ENCODE assay signal across 8 cellular contexts in genomic region chr16:72787519-72788268, GRCh38.
DNase-seq lines count a peak whose midpoint lies in the region; ATAC-seq, FAIRE-seq and TF ChIP-seq lines count a peak whose summit lies in the region.

No MANE protein-coding gene starts in this region.

- CTCF ChIA-PET in A673 (lab: Charles Lee): interaction anchor here (0.7 kb wide), 1 partner anchor 385 kb away, joined by 5 read pairs; no protein-coding TSS in a partner anchor

- no TSS peak for BruUV-seq in A673 (replicated peaks; lab: Mats Ljungman, UMichigan)

- H3K27me3 ChIP-seq in A673 (replicated peaks; ENCODE audit: insufficient read depth, low read depth, low read length, poor library complexity) (no peaks in the 10 kb centered on the region), iPS-15b (ENCODE audit: control insufficient read depth, insufficient read depth, low read length) (no peaks in the 10 kb centered on the region), small intestine (ENCODE audit: control insufficient read depth in 2 of 2, insufficient read depth in 2 of 2, low read length in 2 of 2) (no peaks in the 10 kb centered on the region)

- H3K9me3 ChIP-seq in A673 (ENCODE audit: low read depth, low read length, poor library complexity, severe bottlenecking) (no peaks in the 10 kb centered on the region), iPS-15b (ENCODE audit: control insufficient read depth, insufficient read depth, low read length) (no peaks in the 10 kb centered on the region), small intestine (ENCODE audit: control insufficient read depth, low read depth) (no peaks in the 10 kb centered on the region)

- no peak for FAIRE-seq in small intestine (lab: Jason Lieb, UNC)

- peaks cover 4% of the 10 kb centered on the region for H3K4me1 ChIP-seq in A673 (ENCODE audit: insufficient read depth, low read length, poor library complexity, severe bottlenecking)
- H3K4me1 ChIP-seq in iPS-15b (ENCODE audit: control insufficient read depth, insufficient read depth, low read length): peaks cover 7% of the 10 kb centered on the region
- H3K4me1 ChIP-seq in small intestine (ENCODE audit: control insufficient read depth in 2 of 2, insufficient read depth in 1 of 2, low read depth in 1 of 2, low read length in 1 of 2): peaks cover 0 to 3% of the 10 kb centered on the region in 2 donors

- WGBS in small intestine, 3 donors: 9 to 13% (median 10%) methylated on average over 36 to 42 of the region's 42 CpGs

- H3K36me3 ChIP-seq in A673 (ENCODE audit: insufficient read depth, low read length, poor library complexity, severe bottlenecking): no peaks in the 10 kb centered on the region
- H3K36me3 ChIP-seq in iPS-15b (ENCODE audit: control insufficient read depth, insufficient read depth, low read length): no peaks in the 10 kb centered on the region
- no peaks in the 10 kb centered on the region for H3K36me3 ChIP-seq in small intestine (ENCODE audit: control insufficient read depth in 2 of 2, insufficient read depth in 2 of 2, low read length in 2 of 2)

- ATAC-seq in HG03378 (IDR thresholded peaks at IDR 0.05; ENCODE audit: unreplicated experiment): peak; percentile 92

- intact Hi-C loops in A673 (cut with micrococcal nuclease; ENCODE audit: unreplicated experiment): no loop called here

- peak overlapping the region; percentile 51 for H3K4me3 ChIP-seq in A673 (ENCODE audit: low read depth, low read length, poor library complexity, severe bottlenecking)
- H3K4me3 ChIP-seq in iPS-15b (ENCODE audit: low read depth, low read length): peak overlapping the region; percentile 77
- H3K4me3 ChIP-seq in small intestine (ENCODE audit: low read depth in 1 of 2, low read length in 2 of 2): peak overlapping the region; percentile 24 to 57

- POLR2A ChIA-PET in A673 (lab: Charles Lee; ENCODE audit: low non-redundant PET): no interaction called here

- TF ChIP-seq CTCF in A673 (conservative IDR thresholded peaks at IDR 0.05; ENCODE audit: low read depth, low read length): no peak

- H3K27ac ChIP-seq in A673 (ENCODE audit: low read depth, low read length, poor library complexity, severe bottlenecking): no peak overlapping the region
- H3K27ac ChIP-seq in small intestine (ENCODE audit: low read depth in 1 of 2, low read length in 1 of 2): peak overlapping the region in 1 of 2 donors; percentile 7

- DNase-seq in A673 (ENCODE audit: low spot score): peak; percentile 78
- peak; percentile 71 for DNase-seq in GM19238 (ENCODE audit: insufficient read length, low spot score)
- DNase-seq in T-helper 1 cell: peak in 3 of 5 donors; percentile 14 to 75 (median 18)
- DNase-seq in astrocyte of the hippocampus (ENCODE audit: low read depth, low spot score): peak; percentile 94
- DNase-seq in small intestine: peak; percentile 80
- DNase-seq in NCI-H748 treated with DMSO at 0.1 percent for 48 hours (lab: John Stamatoyannopoulos, UW): no peak

- peak overlapping the region; percentile 58 for H3K9ac ChIP-seq in iPS-15b (ENCODE audit: low read depth, low read length)
